1 cellular context compared by ENCODE assay signal in genomic region chr19:17605761-17606745, GRCh38.
TF ChIP-seq lines count a peak whose summit lies in the region.

No MANE protein-coding gene starts in this region.

TF ChIP-seq in HepG2, 621 proteins besides CTCF, POLR2A, EP300 and RAD21 (continued from another document and continues in another):
- TF ChIP-seq ZSCAN9 (CRISPR knock-in tag; IDR thresholded peaks at IDR 0.05; ENCODE audit: borderline replicate concordance) (peak; percentile 96; the same call in 1 of the 2 replicates), ZNF230 (CRISPR knock-in tag; IDR thresholded peaks at IDR 0.05) (peak; percentile 99), ZNF451 (CRISPR knock-in tag; IDR thresholded peaks at IDR 0.05) (peak; percentile 99), ZIK1 (CRISPR knock-in tag; IDR thresholded peaks at IDR 0.05; ENCODE audit: borderline replicate concordance, low read depth) (peak; percentile 100), NFYB (CRISPR knock-in tag; IDR thresholded peaks at IDR 0.05) (no peak; the same call in 1 of the 2 replicates), CCDC6 (CRISPR knock-in tag; IDR thresholded peaks at IDR 0.05) (peak; percentile 100), ZNF30 (CRISPR knock-in tag; IDR thresholded peaks at IDR 0.05) (peak; percentile 97), FOXP4 (CRISPR knock-in tag; IDR thresholded peaks at IDR 0.05) (peak; percentile 77), ZNF569 (CRISPR knock-in tag; IDR thresholded peaks at IDR 0.05; ENCODE audit: borderline replicate concordance) (peak; percentile 50; the same call in 1 of the 2 replicates), ZNF432 (CRISPR knock-in tag; IDR thresholded peaks at IDR 0.05; ENCODE audit: borderline replicate concordance) (peak; percentile 76; the same call in 1 of the 2 replicates), ERF (CRISPR knock-in tag; IDR thresholded peaks at IDR 0.05) (peak; percentile 99), FLYWCH1 (CRISPR knock-in tag; IDR thresholded peaks at IDR 0.05) (peak; percentile 55), THYN1 (CRISPR knock-in tag; IDR thresholded peaks at IDR 0.05; ENCODE audit: borderline replicate concordance, low read depth) (0 out of 2 replicates have a peak, but pooled peaks have one; percentile 71), MLXIP (CRISPR knock-in tag; IDR thresholded peaks at IDR 0.05; ENCODE audit: borderline replicate concordance) (peak; percentile 91), CENPX (CRISPR knock-in tag; IDR thresholded peaks at IDR 0.05) (no peak), MYPOP (CRISPR knock-in tag; IDR thresholded peaks at IDR 0.05) (peak; percentile 96), FOXK1 (CRISPR knock-in tag; IDR thresholded peaks at IDR 0.05; ENCODE audit: borderline replicate concordance, low read depth) (0 out of 2 replicates have a peak, but pooled peaks have one; percentile 8), ZNF589 (CRISPR knock-in tag; conservative IDR thresholded peaks at IDR 0.05) (peak; percentile 98), POGK (CRISPR knock-in tag; conservative IDR thresholded peaks at IDR 0.05) (peak; percentile 99), MTERF4 (CRISPR knock-in tag; IDR thresholded peaks at IDR 0.05) (peak; percentile 99), SNAPC2 (CRISPR knock-in tag; IDR thresholded peaks at IDR 0.05) (peak; percentile 98), ATF6 (CRISPR knock-in tag; conservative IDR thresholded peaks at IDR 0.05) (0 out of 2 replicates have a peak, but pooled peaks have one; percentile 76), SNAPC5 (CRISPR knock-in tag; IDR thresholded peaks at IDR 0.05; ENCODE audit: borderline replicate concordance) (peak; percentile 95), ZNF446 (CRISPR knock-in tag; IDR thresholded peaks at IDR 0.05) (peak; percentile 99), THRA (CRISPR knock-in tag; IDR thresholded peaks at IDR 0.05; ENCODE audit: borderline replicate concordance) (no peak; the same call in 1 of the 2 replicates), ATF7 (IDR thresholded peaks at IDR 0.05) (no peak), ATF7 (CRISPR knock-in tag; IDR thresholded peaks at IDR 0.05) (peak; percentile 81), ZSCAN12 (CRISPR knock-in tag; IDR thresholded peaks at IDR 0.05) (peak; percentile 97), TAF1 (CRISPR knock-in tag; IDR thresholded peaks at IDR 0.05) (peak; percentile 80), TFDP1 (CRISPR knock-in tag; IDR thresholded peaks at IDR 0.05; ENCODE audit: borderline replicate concordance) (peak; percentile 97), NFE2 (CRISPR knock-in tag; IDR thresholded peaks at IDR 0.05) (no peak), HOXA7 (CRISPR knock-in tag; IDR thresholded peaks at IDR 0.05) (no peak), ZNF44 (CRISPR knock-in tag; IDR thresholded peaks at IDR 0.05) (peak; percentile 98), CBX1 (IDR thresholded peaks at IDR 0.05; ENCODE audit: low read depth) (peak; percentile 85), KLF15 (CRISPR knock-in tag; IDR thresholded peaks at IDR 0.05; ENCODE audit: borderline replicate concordance) (peak; percentile 97), UBTF (CRISPR knock-in tag; IDR thresholded peaks at IDR 0.05) (no peak; the same call in 1 of the 2 replicates), ZSCAN25 (CRISPR knock-in tag; IDR thresholded peaks at IDR 0.05) (peak; percentile 94), MAZ (IDR thresholded peaks at IDR 0.05; ENCODE audit: borderline replicate concordance, low read depth, low read length) (no peak), MAZ (CRISPR knock-in tag; IDR thresholded peaks at IDR 0.05; ENCODE audit: low read depth) (peak; percentile 99), TEAD2 (CRISPR knock-in tag; IDR thresholded peaks at IDR 0.05) (peak; percentile 93; the same call in 1 of the 2 replicates), RAD51 (IDR thresholded peaks at IDR 0.05; ENCODE audit: borderline replicate concordance) (no peak), ZNF460 (CRISPR knock-in tag; IDR thresholded peaks at IDR 0.05; ENCODE audit: borderline replicate concordance) (no peak; the same call in 1 of the 2 replicates), ZNF224 (CRISPR knock-in tag; IDR thresholded peaks at IDR 0.05) (peak; percentile 78; the same call in 1 of the 2 replicates), JUN (CRISPR knock-in tag; IDR thresholded peaks at IDR 0.05) (peak; percentile 73; the same call in 1 of the 2 replicates), ZNF431 (CRISPR knock-in tag; IDR thresholded peaks at IDR 0.05; ENCODE audit: borderline replicate concordance, low read depth) (peak; percentile 96)
